1 cellular context compared by ENCODE assay signal in the genomic region with DNA sequence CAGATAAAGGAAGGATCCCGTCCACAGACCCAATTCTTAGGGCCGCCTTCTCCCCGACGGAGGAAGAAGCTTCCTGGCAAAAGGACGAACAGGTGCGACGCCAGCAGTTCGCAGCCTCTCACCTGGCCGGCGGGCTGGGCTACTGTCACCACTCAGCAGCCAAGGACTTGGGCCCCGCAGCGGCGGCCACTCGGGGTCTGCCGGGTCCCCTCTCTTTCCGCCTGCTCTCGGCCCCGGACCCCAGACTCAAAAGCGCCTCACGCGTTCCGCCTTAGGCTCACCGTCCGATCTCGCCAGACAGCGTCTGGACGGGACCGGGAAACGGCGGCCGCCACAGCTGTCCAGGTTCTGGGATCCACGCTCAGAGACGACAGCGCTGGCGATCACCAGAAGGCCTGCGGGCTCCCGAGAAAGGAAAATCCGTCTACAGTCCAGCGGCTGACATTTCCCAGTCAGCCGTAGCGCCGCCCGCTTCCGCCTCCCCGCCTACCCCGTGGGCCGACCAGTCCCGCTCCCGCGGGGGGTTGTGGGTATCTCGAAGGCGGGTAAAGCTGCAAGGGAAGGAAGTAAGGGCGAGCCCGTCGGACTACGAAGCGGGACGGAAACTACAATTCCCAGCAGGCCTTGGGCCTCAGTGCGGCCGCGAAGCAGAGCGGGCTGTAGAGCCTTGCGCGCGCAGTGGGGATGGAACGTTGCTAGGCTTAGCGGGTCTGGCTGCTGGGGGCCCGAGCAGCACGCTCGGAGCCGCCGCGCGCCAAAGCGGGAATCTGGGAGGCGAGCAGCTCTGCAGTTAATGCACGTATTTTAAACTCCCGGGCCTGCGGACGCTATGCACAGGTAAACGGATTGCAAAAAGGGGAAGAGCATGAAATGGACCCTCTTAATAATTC.
TF ChIP-seq lines count a peak whose summit lies in the region.

LMBRD2 (minus strand) TSS at position 454 of the 890 bp plus-strand sequence. CDS start 8,538 bp downstream, outside the sequence.
SKP2 (plus strand) TSS at position 678 of the 890 bp plus-strand sequence; CDS start at position 830, 152 bp downstream.

TF ChIP-seq in K562, 482 proteins besides CTCF, POLR2A, EP300 and RAD21 (continued from another document and continues in another):
- TF ChIP-seq, protein P1, sequence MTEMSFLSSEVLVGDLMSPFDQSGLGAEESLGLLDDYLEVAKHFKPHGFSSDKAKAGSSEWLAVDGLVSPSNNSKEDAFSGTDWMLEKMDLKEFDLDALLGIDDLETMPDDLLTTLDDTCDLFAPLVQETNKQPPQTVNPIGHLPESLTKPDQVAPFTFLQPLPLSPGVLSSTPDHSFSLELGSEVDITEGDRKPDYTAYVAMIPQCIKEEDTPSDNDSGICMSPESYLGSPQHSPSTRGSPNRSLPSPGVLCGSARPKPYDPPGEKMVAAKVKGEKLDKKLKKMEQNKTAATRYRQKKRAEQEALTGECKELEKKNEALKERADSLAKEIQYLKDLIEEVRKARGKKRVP (CRISPR knock-in tag; IDR thresholded peaks at IDR 0.05), result no peak
- no peak for TF ChIP-seq POLR2B (IDR thresholded peaks at IDR 0.05; ENCODE audit: low read depth, partially characterized antibody)
- no peak for TF ChIP-seq NCOA4 (IDR thresholded peaks at IDR 0.05; ENCODE audit: partially characterized antibody)
- no peak for TF ChIP-seq ZNF324 (CRISPR knock-in tag; IDR thresholded peaks at IDR 0.05)
- TF ChIP-seq MED1 (CRISPR knock-in tag; IDR thresholded peaks at IDR 0.05; ENCODE audit: borderline replicate concordance), result no peak
- TF ChIP-seq ZSCAN32 (CRISPR knock-in tag; IDR thresholded peaks at IDR 0.05), result no peak
- peak; percentile 55; the same call in 1 of the 2 replicates for TF ChIP-seq JUN (IDR thresholded peaks at IDR 0.05; ENCODE audit: borderline replicate concordance, low read depth, low read length)
- no peak for TF ChIP-seq JUN (CRISPR knock-in tag; IDR thresholded peaks at IDR 0.05; ENCODE audit: borderline replicate concordance)
- TF ChIP-seq HNRNPLL (IDR thresholded peaks at IDR 0.05; ENCODE audit: low read depth, low read length, poor library complexity, severe bottlenecking), result peak; percentile 6
- no peak for TF ChIP-seq ZNF239 (CRISPR knock-in tag; IDR thresholded peaks at IDR 0.05)
- no peak for TF ChIP-seq TAF15 (IDR thresholded peaks at IDR 0.05; ENCODE audit: low read depth, low read length)
- no peak for TF ChIP-seq MBD1 (CRISPR knock-in tag; IDR thresholded peaks at IDR 0.05)
- TF ChIP-seq MTF1 (CRISPR knock-in tag; IDR thresholded peaks at IDR 0.05; ENCODE audit: borderline replicate concordance), result no peak
- peak; percentile 82 for TF ChIP-seq TBP (optimal IDR thresholded peaks at IDR 0.05; ENCODE audit: low read depth, low read length)
- TF ChIP-seq COPS2 (conservative IDR thresholded peaks at IDR 0.05), result no peak
- no peak for TF ChIP-seq ID3 (CRISPR knock-in tag; IDR thresholded peaks at IDR 0.05)
- no peak for TF ChIP-seq ID3 (tag; IDR thresholded peaks at IDR 0.05)
- TF ChIP-seq STAT6 (CRISPR knock-in tag; IDR thresholded peaks at IDR 0.05), result peak; percentile 30; the same call in 1 of the 2 replicates
- TF ChIP-seq ZEB2 (IDR thresholded peaks at IDR 0.05), result no peak
- TF ChIP-seq SAP30 (IDR thresholded peaks at IDR 0.05; ENCODE audit: borderline replicate concordance, insufficient read depth, low read depth, low read length, poor library complexity, severe bottlenecking), result no peak
- TF ChIP-seq ELK3 (CRISPR knock-in tag; IDR thresholded peaks at IDR 0.05), result no peak
- TF ChIP-seq PHF8 (IDR thresholded peaks at IDR 0.05; ENCODE audit: borderline replicate concordance, low read length), result peak; percentile 87
- TF ChIP-seq ZNF77 (CRISPR knock-in tag; IDR thresholded peaks at IDR 0.05), result no peak
- no peak for TF ChIP-seq PTRF (tag; IDR thresholded peaks at IDR 0.05)
- peak; percentile 55 for TF ChIP-seq USF1 (CRISPR knock-in tag; IDR thresholded peaks at IDR 0.05)
- 0 out of 2 replicates have a peak, but pooled peaks have one; percentile 19 for TF ChIP-seq CHCHD3 (CRISPR knock-in tag; IDR thresholded peaks at IDR 0.05)
- TF ChIP-seq NELFE (IDR thresholded peaks at IDR 0.05; ENCODE audit: insufficient read depth, insufficient read length), result no peak
- TF ChIP-seq SRSF3 (IDR thresholded peaks at IDR 0.05; ENCODE audit: insufficient read depth, low read length), result no peak
- no peak for TF ChIP-seq ZNF830 (CRISPR knock-in tag; IDR thresholded peaks at IDR 0.05)
- no peak for TF ChIP-seq RBM25 (IDR thresholded peaks at IDR 0.05; ENCODE audit: low read depth, low read length, severe bottlenecking)
- no peak for TF ChIP-seq ZNF354B (CRISPR knock-in tag; IDR thresholded peaks at IDR 0.05)
- peak; percentile 41; the same call in 1 of the 2 replicates for TF ChIP-seq BHLHE40 (IDR thresholded peaks at IDR 0.05; ENCODE audit: low read length)
- TF ChIP-seq ARID1B (IDR thresholded peaks at IDR 0.05), result no peak
- peak; percentile 65 for TF ChIP-seq FIP1L1 (IDR thresholded peaks at IDR 0.05; ENCODE audit: low read depth, low read length, poor library complexity, severe bottlenecking)
- TF ChIP-seq USF2 (CRISPR knock-in tag; IDR thresholded peaks at IDR 0.05), result no peak; the same call in 1 of the 2 replicates
- peak; percentile 60 for TF ChIP-seq ETV1 (tag; conservative IDR thresholded peaks at IDR 0.05; ENCODE audit: low read depth)
- no peak for TF ChIP-seq TRIM25 (IDR thresholded peaks at IDR 0.05; ENCODE audit: borderline replicate concordance)
- peak; percentile 73 for TF ChIP-seq CCNT2 (IDR thresholded peaks at IDR 0.05; ENCODE audit: borderline replicate concordance, extremely low read depth, insufficient read length, low read depth, low read length)
- no peak for TF ChIP-seq ZNF586 (CRISPR knock-in tag; conservative IDR thresholded peaks at IDR 0.05)
